In genomic region chr6:26158581-26159416, GRCh38 we compare ENCODE assay signal across 8 cellular contexts.
DNase-seq lines count a peak whose midpoint lies in the region; ATAC-seq and TF ChIP-seq lines count a peak whose summit lies in the region.

No MANE protein-coding gene starts in this region.

- no peaks in the 10 kb centered on the region for H3K27me3 ChIP-seq in left lung

- H3K4me3 ChIP-seq in GM12875 (ENCODE audit: low read depth, low read length) (peak overlapping the region; percentile 55), left lung (peak overlapping the region; percentile 58 to 65)

- peaks cover 0 to 26% of the 10 kb centered on the region in 2 donors for H3K4me1 ChIP-seq in left lung

- DNase-seq in NCI-H146 treated with DMSO at 0.1 percent for 48 hours (lab: John Stamatoyannopoulos, UW; ENCODE audit: unreplicated experiment) (peak; percentile 58), left lung (peak; percentile 77 to 85)
- peak; percentile 17 to 41 for DNase-seq in stimulated activated CD4-positive, alpha-beta T cell treated with anti-CD3 and anti-CD28 coated beads, Interleukin-4, amount 100 ng/mL, for 4 hours

- intact Hi-C loops in left lung (cut with DNase I) = no loop called here

- no peaks in the 10 kb centered on the region for H3K36me3 ChIP-seq in left lung

- H3K9me3 ChIP-seq in left lung = no peaks in the 10 kb centered on the region

- TF ChIP-seq CTCF in GM12875 (IDR thresholded peaks at IDR 0.05; ENCODE audit: borderline replicate concordance, insufficient read depth, low read depth, low read length) = no peak
- no peak for TF ChIP-seq CTCF in VCaP (conservative IDR thresholded peaks at IDR 0.05)
- no peak for TF ChIP-seq CTCF in left lung (IDR thresholded peaks at IDR 0.05)

- ATAC-seq in left lung (peak; percentile 39), GM19023 (IDR thresholded peaks at IDR 0.05; ENCODE audit: unreplicated experiment) (no peak), HG03025 (IDR thresholded peaks at IDR 0.05; ENCODE audit: low FRiP score, unreplicated experiment) (no peak)

- H3K27ac ChIP-seq in VCaP (peak overlapping the region; percentile 90), cingulate gyrus (ENCODE audit: low read depth, low read length) (peak overlapping the region; percentile 61), left lung (peak overlapping the region; percentile 95 to 96)

Comparison
In these comparisons a context has a peak if more than half of its experiments do, and no peak if none do; other contexts are left out.
1. DNase-seq: peak in every context shown above with its lines; median percentile 81 in left lung; 58 in NCI-H146 treated with DMSO at 0.1 percent for 48 hours; 29 in stimulated activated CD4-positive, alpha-beta T cell treated with anti-CD3 and anti-CD28 coated beads, Interleukin-4, amount 100 ng/mL, for 4 hours.